In the genomic region with DNA sequence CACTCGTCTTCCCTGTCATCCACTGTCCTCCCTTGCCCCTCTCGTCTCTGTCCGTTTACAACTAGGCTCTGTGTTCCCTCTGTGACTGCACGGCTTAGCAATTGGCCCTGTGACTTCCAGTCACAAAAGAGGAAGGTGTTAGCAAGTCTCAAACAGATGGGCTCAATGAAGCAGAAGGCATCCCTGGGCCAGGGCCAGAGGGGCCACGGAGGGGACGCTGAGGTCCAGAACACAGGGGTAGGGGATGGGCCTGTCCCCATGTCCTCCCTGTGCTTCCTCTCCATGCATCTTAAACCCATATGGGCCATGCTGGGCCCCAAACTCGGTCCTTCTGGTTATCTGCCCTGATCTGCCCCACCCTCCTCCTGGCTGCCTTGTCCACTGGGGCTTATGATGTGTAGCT, we compare ENCODE assay signal across 8 cellular contexts. TPM values are rescaled to one million over a fixed set of nuclear protein-coding genes. Genes with fewer than 3 reads are reported as not detected.
A peak's percentile ranks its signal among the peaks of the same experiment; 100 is the strongest.
DNase-seq lines count a peak whose midpoint lies in the region; ATAC-seq, FAIRE-seq and TF ChIP-seq lines count a peak whose summit lies in the region.

A gene with protein sequence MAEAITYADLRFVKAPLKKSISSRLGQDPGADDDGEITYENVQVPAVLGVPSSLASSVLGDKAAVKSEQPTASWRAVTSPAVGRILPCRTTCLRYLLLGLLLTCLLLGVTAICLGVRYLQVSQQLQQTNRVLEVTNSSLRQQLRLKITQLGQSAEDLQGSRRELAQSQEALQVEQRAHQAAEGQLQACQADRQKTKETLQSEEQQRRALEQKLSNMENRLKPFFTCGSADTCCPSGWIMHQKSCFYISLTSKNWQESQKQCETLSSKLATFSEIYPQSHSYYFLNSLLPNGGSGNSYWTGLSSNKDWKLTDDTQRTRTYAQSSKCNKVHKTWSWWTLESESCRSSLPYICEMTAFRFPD (minus strand): TSS at position 89 of the 403 bp plus-strand sequence. CDS start 110 bp downstream, outside the sequence.

- no peak for ATAC-seq in GM18907 (IDR thresholded peaks at IDR 0.05; ENCODE audit: unreplicated experiment)

- intact Hi-C loops in testis (cut with DNase I; ENCODE audit: low total_unique reads), result no loop called here

- H3K4me1 ChIP-seq in testis, result peaks cover 8% of the 10 kb centered on the region

- peak within 1 kb of the TSS; percentile 66 for H3K4me3 ChIP-seq in iPS-11a (ENCODE audit: low read depth, low read length)
- H3K4me3 ChIP-seq in testis, result peak within 1 kb of the TSS; percentile 41 to 58

- peak within 1 kb of the TSS; percentile 86 for H3K27ac Mint-ChIP-seq in T-helper 2 cell treated with Interferon-gamma antibody and Interleukin-4, amounts not matched to agents 5 μg/mL and 100 μg/mL, for 36 hours
- peak within 1 kb of the TSS; percentile 70 for H3K27ac Mint-ChIP-seq in activated CD4-positive, alpha-beta memory T cell treated with anti-CD3 and anti-CD28 coated beads, Interleukin-2, amount 10 ng/mL, durations not matched to agents 7 days and 5 days

- no peak for TF ChIP-seq CTCF in testis (IDR thresholded peaks at IDR 0.05)

- H3K36me3 ChIP-seq in testis (ENCODE audit: low read depth, missing control alignments), result no peaks in the 10 kb centered on the region

- H3K9me3 ChIP-seq in testis, result no peaks in the 10 kb centered on the region

- peak within 1 kb of the TSS; percentile 81 for H3K4me3 Mint-ChIP-seq in T-helper 2 cell treated with Interferon-gamma antibody and Interleukin-4, amounts not matched to agents 5 μg/mL and 100 μg/mL, for 36 hours
- peak within 1 kb of the TSS; percentile 73 for H3K4me3 Mint-ChIP-seq in activated CD4-positive, alpha-beta memory T cell treated with anti-CD3 and anti-CD28 coated beads, Interleukin-2, amount 10 ng/mL, durations not matched to agents 7 days and 5 days

- WGBS in testis, 2 donors, result 82 to 86% methylated on average over 7 of the region's 7 CpGs

- TF ChIP-seq POLR2A in testis (IDR thresholded peaks at IDR 0.05), result no peak

- POLR2A ChIA-PET in activated CD4-positive, alpha-beta memory T cell treated with anti-CD3 and anti-CD28 coated beads, Interleukin-2, amount 10 ng/mL, durations not matched to agents 7 days and 5 days (lab: Charles Lee), result interaction anchor here (1.0 to 6.4 kb wide), 3 partner anchors 13 to 43 kb away, joined by 3 to 100 read pairs (median 83); a partner anchor contains a TSS

- FAIRE-seq in RCC 7860 (lab: Jason Lieb, UNC), result no peak

- no peak within 1 kb of the TSS for H3K27ac ChIP-seq in testis

- H3K27me3 Mint-ChIP-seq in T-helper 2 cell treated with Interferon-gamma antibody and Interleukin-4, amounts not matched to agents 5 μg/mL and 100 μg/mL, for 36 hours (ENCODE audit: low read depth), result no peaks in the 10 kb centered on the region
- peaks cover 3% of the 10 kb centered on the region for H3K27me3 Mint-ChIP-seq in activated CD4-positive, alpha-beta memory T cell treated with anti-CD3 and anti-CD28 coated beads, Interleukin-2, amount 10 ng/mL, durations not matched to agents 7 days and 5 days

- H3K27me3 ChIP-seq in testis, result no peaks in the 10 kb centered on the region

- CTCF ChIA-PET in activated CD4-positive, alpha-beta memory T cell treated with anti-CD3 and anti-CD28 coated beads, Interleukin-2, amount 10 ng/mL, durations not matched to agents 7 days and 5 days (lab: Charles Lee), result interaction anchor here (1.1 to 6.1 kb wide), 5 partner anchors 8 to 78 kb away, joined by 3 to 40 read pairs (median 19); a partner anchor contains a TSS

- DNase-seq in T-helper 2 cell treated with Interferon-gamma antibody and Interleukin-4, amounts not matched to agents 5 μg/mL and 100 μg/mL, for 36 hours (ENCODE audit: low spot score), result no peak
- DNase-seq in T-helper 2 cell (no peak), testis (no peak), RCC 7860 (ENCODE audit: low spot score) (no peak), AG08395 (ENCODE audit: low spot score) (no peak)
- DNase-seq in activated CD4-positive, alpha-beta memory T cell treated with anti-CD3 and anti-CD28 coated beads, Interleukin-2, amount 10 ng/mL, durations not matched to agents 7 days and 5 days, result no peak

- no peaks in the 10 kb centered on the region for H3K36me3 Mint-ChIP-seq in T-helper 2 cell treated with Interferon-gamma antibody and Interleukin-4, amounts not matched to agents 5 μg/mL and 100 μg/mL, for 36 hours (ENCODE audit: low read depth)
- H3K36me3 Mint-ChIP-seq in activated CD4-positive, alpha-beta memory T cell treated with anti-CD3 and anti-CD28 coated beads, Interleukin-2, amount 10 ng/mL, durations not matched to agents 7 days and 5 days (ENCODE audit: low read depth), result peaks cover 2% of the 10 kb centered on the region

- H3K9me3 Mint-ChIP-seq in T-helper 2 cell treated with Interferon-gamma antibody and Interleukin-4, amounts not matched to agents 5 μg/mL and 100 μg/mL, for 36 hours, result no peaks in the 10 kb centered on the region
- no peaks in the 10 kb centered on the region for H3K9me3 Mint-ChIP-seq in activated CD4-positive, alpha-beta memory T cell treated with anti-CD3 and anti-CD28 coated beads, Interleukin-2, amount 10 ng/mL, durations not matched to agents 7 days and 5 days

- H3K4me1 Mint-ChIP-seq in T-helper 2 cell treated with Interferon-gamma antibody and Interleukin-4, amounts not matched to agents 5 μg/mL and 100 μg/mL, for 36 hours (ENCODE audit: low read depth), result peaks cover 38% of the 10 kb centered on the region
- peaks cover 43% of the 10 kb centered on the region for H3K4me1 Mint-ChIP-seq in activated CD4-positive, alpha-beta memory T cell treated with anti-CD3 and anti-CD28 coated beads, Interleukin-2, amount 10 ng/mL, durations not matched to agents 7 days and 5 days

RNA-seq across cellular contexts. Expression of the gene that starts here (rescaled TPM):
- total RNA-seq in activated CD4-positive, alpha-beta memory T cell treated with anti-CD3 and anti-CD28 coated beads, Interleukin-2, amount 10 ng/mL, durations not matched to agents 7 days and 5 days, result 10 to 100 TPM; 11.8 to 11.9 TPM
- under 1 TPM; 0.63 to 0.99 TPM for total RNA-seq in testis
- 3.2 TPM for polyA plus RNA-seq in testis (ENCODE audit: insufficient read depth, low read depth, low replicate concordance)

Comparison
In these comparisons a context has a peak if more than half of its experiments do, and no peak if none do; other contexts are left out.
1. RNA of the gene that starts here (total RNA-seq): 11.8 to 11.9 TPM in activated CD4-positive, alpha-beta memory T cell treated with anti-CD3 and anti-CD28 coated beads, Interleukin-2, amount 10 ng/mL, durations not matched to agents 7 days and 5 days; 0.63 to 0.99 TPM in testis; every median in the first group is over 4 times any median in the second.